In genomic region chr6:51926125-51926524, GRCh38 we compare ENCODE assay signal across 24 cellular contexts.
"Had no signal": no experiment of that assay in that cellular context is flagged by ENCODE, and none has a peak within 500 bp of the region (broad histone marks: within the 10 kb centered on the region; RNA-seq: fewer than 3 reads in every experiment).

No MANE protein-coding gene starts in this region.

- H3K9me3 ChIP-seq: colonic mucosa, gastrocnemius medialis, right lobe of liver had no signal

- H3K9me3 Mint-ChIP-seq: activated T-helper 2 cell treated with anti-CD3 and anti-CD28 coated beads, Interferon-gamma antibody, Interleukin-2, Interleukin-4, amounts not matched to agents 10 μg/mL and 5 μg/mL and 100 μg/mL, durations not matched to agents 14 hours and 24 hours and 36 hours had no signal

- H3K9ac ChIP-seq: neural progenitor cell had no signal

- H3K4me1 Mint-ChIP-seq: central memory CD8-positive, alpha-beta T cell; mesothelial cell of epicardium; naive thymus-derived CD8-positive, alpha-beta T cell; neural progenitor cell; stimulated activated naive CD8-positive, alpha-beta T cell treated with anti-CD3 and anti-CD28 coated beads, Interleukin-15, amount 100 ng/mL, for 72 hours had no signal

- H3K4me3 Mint-ChIP-seq: activated naive CD8-positive, alpha-beta T cell; activated T-cell treated with anti-CD3 and anti-CD28 coated beads, Interleukin-2, amount 50 U/mL, for 4 hours; central memory CD8-positive, alpha-beta T cell; mesothelial cell of epicardium; naive thymus-derived CD8-positive, alpha-beta T cell; neural progenitor cell; stimulated activated naive CD8-positive, alpha-beta T cell treated with anti-CD3 and anti-CD28 coated beads, Interleukin-15, amount 100 ng/mL, for 72 hours; WTC11 had no signal

- H3K36me3 Mint-ChIP-seq: activated naive CD8-positive, alpha-beta T cell; mesothelial cell of epicardium; neural progenitor cell had no signal

- H3K27ac Mint-ChIP-seq: activated naive CD8-positive, alpha-beta T cell; activated T-helper 2 cell treated with anti-CD3 and anti-CD28 coated beads, Interferon-gamma antibody, Interleukin-2, Interleukin-4, amounts not matched to agents 10 μg/mL and 5 μg/mL and 100 μg/mL, durations not matched to agents 14 hours and 24 hours and 36 hours; mesothelial cell of epicardium; naive thymus-derived CD8-positive, alpha-beta T cell; neural progenitor cell; stimulated activated naive CD8-positive, alpha-beta T cell treated with anti-CD3 and anti-CD28 coated beads, Interleukin-15, amount 100 ng/mL, for 72 hours; WTC11 had no signal

- H3K4me3 ChIP-seq: breast epithelium, colonic mucosa, dorsolateral prefrontal cortex, esophagus squamous epithelium, gastrocnemius medialis, left ventricle myocardium inferior, neural progenitor cell, right lobe of liver, skin epidermis, tibial artery had no signal

- DNase-seq: activated CD4-positive, alpha-beta T cell treated with anti-CD3 and anti-CD28 coated beads, Interleukin-2, amount 50 U/mL, for 4 hours; activated CD8-positive, alpha-beta memory T cell treated with anti-CD3 and anti-CD28 coated beads, Interleukin-2, amount 50 U/mL, for 48 hours; activated naive CD4-positive, alpha-beta T cell; activated T-cell treated with anti-CD3 and anti-CD28 coated beads, Interleukin-2, amount 50 U/mL, for 4 hours; colonic mucosa; dorsolateral prefrontal cortex; esophagus squamous epithelium; gastrocnemius medialis; hypothalamus; left ventricle myocardium inferior; naive thymus-derived CD8-positive, alpha-beta T cell; posterior cingulate gyrus; right lobe of liver; stimulated activated CD4-positive, alpha-beta T cell treated with anti-CD3 and anti-CD28 coated beads, Interleukin-1b, Interleukin-23, amount 100 ng/mL, for 48 hours; stimulated activated naive CD8-positive, alpha-beta T cell treated with anti-CD3 and anti-CD28 coated beads, Interleukin-15, amount 100 ng/mL, for 72 hours; tibial artery had no signal

- H3K27me3 ChIP-seq: breast epithelium, colonic mucosa, esophagus squamous epithelium, gastrocnemius medialis, neural progenitor cell, right lobe of liver, tibial artery had no signal

- H3K27ac ChIP-seq: breast epithelium, colonic mucosa, dorsolateral prefrontal cortex, esophagus squamous epithelium, gastrocnemius medialis, left ventricle myocardium inferior, neural progenitor cell, right lobe of liver, skin epidermis, tibial artery had no signal

- H3K4me1 ChIP-seq: breast epithelium, colonic mucosa, esophagus squamous epithelium, gastrocnemius medialis, left ventricle myocardium inferior, neural progenitor cell, right lobe of liver, tibial artery had no signal

- ATAC-seq: activated T-cell treated with anti-CD3 and anti-CD28 coated beads, Interleukin-2, amount 50 U/mL, for 4 hours; gastrocnemius medialis; naive thymus-derived CD8-positive, alpha-beta T cell; right lobe of liver; stimulated activated naive CD8-positive, alpha-beta T cell treated with anti-CD3 and anti-CD28 coated beads, Interleukin-15, amount 100 ng/mL, for 72 hours; WTC11 had no signal

- H3K27me3 Mint-ChIP-seq: stimulated activated naive CD8-positive, alpha-beta T cell treated with anti-CD3 and anti-CD28 coated beads, Interleukin-15, amount 100 ng/mL, for 72 hours had no signal

- H3K36me3 ChIP-seq: breast epithelium, colonic mucosa, esophagus squamous epithelium, gastrocnemius medialis, left ventricle myocardium inferior, neural progenitor cell, right lobe of liver, tibial artery had no signal
